Comparison of ENCODE assay signal across 13 cellular contexts in genomic region chr2:171882095-171882769, GRCh38. TPM values are rescaled to one million over a fixed set of nuclear protein-coding genes. Genes with fewer than 3 reads are reported as not detected.
DNase-seq lines count a peak whose midpoint lies in the region; ATAC-seq and TF ChIP-seq lines count a peak whose summit lies in the region.
"Had no signal": no experiment of that assay in that cellular context is flagged by ENCODE, and none has a peak within 500 bp of the region (broad histone marks: within the 10 kb centered on the region; RNA-seq: fewer than 3 reads in every experiment).

No MANE protein-coding gene starts in this region.

- POLR2A ChIA-PET in RWPE1 (lab: Yijun Ruan, JAX; ENCODE audit: low non-redundant PET): no interaction called here

- H3K4me1 Mint-ChIP-seq in T-helper 1 cell treated with Interleukin-12 subunit alpha and Interleukin-12 subunit beta and Interleukin-4 antibody, amounts not matched to agents 30 μg/mL and 1 μg/mL, for 36 hours (ENCODE audit: low read depth): peaks cover 30% of the 10 kb centered on the region

- no peak for TF ChIP-seq CTCF in RWPE1 (conservative IDR thresholded peaks at IDR 0.05; ENCODE audit: low read depth)

- peak overlapping the region; percentile 68 for H3K27ac Mint-ChIP-seq in T-helper 1 cell treated with Interleukin-12 subunit alpha and Interleukin-12 subunit beta and Interleukin-4 antibody, amounts not matched to agents 30 μg/mL and 1 μg/mL, for 36 hours

- CTCF ChIA-PET in RWPE1 (lab: Yijun Ruan, JAX): no interaction called here

- ATAC-seq in GM19463 (IDR thresholded peaks at IDR 0.05; ENCODE audit: unreplicated experiment) (peak; percentile 68), HG03432 (IDR thresholded peaks at IDR 0.05; ENCODE audit: unreplicated experiment) (peak; percentile 63), GM18907 (IDR thresholded peaks at IDR 0.05; ENCODE audit: unreplicated experiment) (no peak)

- no peak overlapping the region for H3K27ac ChIP-seq in RWPE1
- H3K27ac ChIP-seq: 22Rv1, SJCRH30, upper lobe of left lung had no signal

- H3K36me3 Mint-ChIP-seq in T-helper 1 cell treated with Interleukin-12 subunit alpha and Interleukin-12 subunit beta and Interleukin-4 antibody, amounts not matched to agents 30 μg/mL and 1 μg/mL, for 36 hours (ENCODE audit: low read depth): peaks cover 11% of the 10 kb centered on the region

- peak overlapping the region; percentile 16 for H3K4me3 Mint-ChIP-seq in T-helper 1 cell treated with Interleukin-12 subunit alpha and Interleukin-12 subunit beta and Interleukin-4 antibody, amounts not matched to agents 30 μg/mL and 1 μg/mL, for 36 hours

- H3K27me3 Mint-ChIP-seq in T-helper 1 cell treated with Interleukin-12 subunit alpha and Interleukin-12 subunit beta and Interleukin-4 antibody, amounts not matched to agents 30 μg/mL and 1 μg/mL, for 36 hours (ENCODE audit: low read depth): no peaks in the 10 kb centered on the region

- H3K9me3 Mint-ChIP-seq in T-helper 1 cell treated with Interleukin-12 subunit alpha and Interleukin-12 subunit beta and Interleukin-4 antibody, amounts not matched to agents 30 μg/mL and 1 μg/mL, for 36 hours: no peaks in the 10 kb centered on the region

- no peak for DNase-seq in T-helper 1 cell
- peak; percentile 29 for DNase-seq in myocyte (ENCODE audit: low read depth)
- DNase-seq in NCI-H1105 treated with DMSO at 0.1 percent for 48 hours (lab: John Stamatoyannopoulos, UW): no peak
- no peak for DNase-seq in RWPE1 (ENCODE audit: low spot score)
- DNase-seq: central memory CD4-positive, alpha-beta T cell; NCI-H187 treated with DMSO at 0.1 percent for 48 hours; SJCRH30; upper lobe of left lung had no signal

RNA-seq across cellular contexts. Expression of gene SLC25A12, which starts 11.8 kb away (rescaled TPM):
- 25.3 and 32.3 TPM in 2 replicates for total RNA-seq in myocyte
- polyA plus RNA-seq in myocyte (2012): 13.6 TPM

RNA-seq across cellular contexts. Expression of gene HAT1, which starts 40.0 kb away (rescaled TPM):
- total RNA-seq in myocyte: 50.2 and 52.2 TPM in 2 replicates
- polyA plus RNA-seq in myocyte (2012): 25.0 TPM
